In genomic region chr16:66152841-66153525, GRCh38 we compare ENCODE assay signal across 20 cellular contexts.
DNase-seq lines count a peak whose midpoint lies in the region; ATAC-seq, FAIRE-seq and TF ChIP-seq lines count a peak whose summit lies in the region.
"Had no signal": no experiment of that assay in that cellular context is flagged by ENCODE, and none has a peak within 500 bp of the region (broad histone marks: within the 10 kb centered on the region; RNA-seq: fewer than 3 reads in every experiment).

No MANE protein-coding gene starts in this region.

- no peaks in the 10 kb centered on the region for H4K20me1 ChIP-seq in IMR-90 (ENCODE audit: insufficient read depth, low read length)

- H4K91ac ChIP-seq in IMR-90 (ENCODE audit: insufficient read depth, low read depth, low read length): peak overlapping the region; percentile 99

- CTCF ChIA-PET in AG04449 (lab: Yijun Ruan, JAX) (interaction anchor here (0.8 to 0.9 kb wide), 2 partner anchors 16 to 119 kb away, joined by 3 read pairs; no protein-coding TSS in a partner anchor), IMR-90 (lab: Yijun Ruan, JAX) (interaction anchor here (1.0 kb wide), 1 partner anchor 114 kb away, joined by 3 read pairs; no protein-coding TSS in a partner anchor)

- H4K8ac ChIP-seq in IMR-90 (ENCODE audit: low read depth in 2 of 2, low read length in 2 of 2): peak overlapping the region; percentile 83 to 95

- H3K4me3 ChIP-seq in AG04449 (ENCODE audit: low read depth, low read length) (no peak overlapping the region), IMR-90 (ENCODE audit: insufficient read depth, low read depth, low read length) (no peak overlapping the region)
- H3K4me3 ChIP-seq: gastrocnemius medialis, mucosa of descending colon, thyroid gland had no signal

- H3K56ac ChIP-seq in IMR-90 (ENCODE audit: extremely low read depth, insufficient read depth, low read length): peak overlapping the region; percentile 93

- H3K4me2 ChIP-seq in IMR-90 (ENCODE audit: low read depth, low read length): peak overlapping the region; percentile 8; the same call in 1 of the 2 replicates

- H3K23ac ChIP-seq in IMR-90 (ENCODE audit: low read depth, low read length): peak overlapping the region; percentile 57

- dilution Hi-C loops in IMR-90 (cut with HindIII; ENCODE audit: low sequenced_read_pairs, unreplicated experiment): no loop called here

- peak overlapping the region; percentile 100 for H2BK120ac ChIP-seq in IMR-90 (ENCODE audit: low read depth, low read length)

- H3K9me3 ChIP-seq in IMR-90 (ENCODE audit: control insufficient read depth, insufficient read depth, low read length): no peaks in the 10 kb centered on the region
- H3K9me3 ChIP-seq: gastrocnemius medialis, mucosa of descending colon, thyroid gland had no signal

- H2AK9ac ChIP-seq in IMR-90 (replicated peaks; ENCODE audit: low read depth, low read length, poor library complexity): peak overlapping the region; percentile 79

- H3K27ac Mint-ChIP-seq in nephron: peak overlapping the region; percentile 71 to 93 (median 73)
- H3K27ac Mint-ChIP-seq: activated CD8-positive, alpha-beta T cell treated with anti-CD3 and anti-CD28 coated beads for 36 hours; activated T-helper 2 cell treated with anti-CD3 and anti-CD28 coated beads, Interferon-gamma antibody, Interleukin-2, Interleukin-4, amounts not matched to agents 10 μg/mL and 5 μg/mL and 100 μg/mL, durations not matched to agents 14 hours and 24 hours and 36 hours had no signal

- H3K18ac ChIP-seq in IMR-90 (ENCODE audit: low read depth, low read length): peak overlapping the region; percentile 97

- 0% methylated on average over 1 of the region's 4 CpGs; no CpG with 5 or more reads in 1 of the 2 experiments for WGBS in IMR-90 (ENCODE audit: extremely low coverage in 2 of 2, insufficient read length in 1 of 2), 2 experiments

- peak overlapping the region; percentile 99 for H2BK20ac ChIP-seq in IMR-90 (ENCODE audit: low read depth, low read length)

- ATAC-seq in IMR-90 (ENCODE audit: low read depth) (peak; percentile 91), GM18907 (IDR thresholded peaks at IDR 0.05; ENCODE audit: unreplicated experiment) (no peak)
- no peak for ATAC-seq in activated T-cell treated with anti-CD3 and anti-CD28 coated beads, Interleukin-2, amount 50 U/mL, for 4 hours
- ATAC-seq: activated CD8-positive, alpha-beta T cell treated with anti-CD3 and anti-CD28 coated beads for 36 hours; gastrocnemius medialis; mucosa of descending colon had no signal

- no peaks in the 10 kb centered on the region for H3K36me3 ChIP-seq in IMR-90 (ENCODE audit: control insufficient read depth, insufficient read depth, low read length)
- H3K36me3 ChIP-seq: gastrocnemius medialis, thyroid gland had no signal

- BruUV-seq in IMR-90 (replicated peaks; lab: Mats Ljungman, UMichigan): no TSS peak

- H2BK15ac ChIP-seq in IMR-90 (ENCODE audit: low read depth, low read length): peak overlapping the region; percentile 98; the same call in 2 of the 3 replicates

- peak overlapping the region; percentile 99 for H3K4ac ChIP-seq in IMR-90 (ENCODE audit: low read depth, low read length)

- intact Hi-C loops in IMR-90 (cut with micrococcal nuclease): loop anchor here (2.0 to 10.0 kb wide), 6 partner anchors 22 to 1030 kb away; partner anchors contain the start of gene CDH11

- peak overlapping the region; percentile 90 for H2BK5ac ChIP-seq in IMR-90 (ENCODE audit: low read depth, low read length, poor library complexity, severe bottlenecking)

- peak overlapping the region; percentile 100 for H2AK5ac ChIP-seq in IMR-90 (ENCODE audit: low read depth, low read length)

- peak overlapping the region; percentile 55 for H3K9ac ChIP-seq in IMR-90 (ENCODE audit: low read depth, low read length)

- peaks cover 3% of the 10 kb centered on the region for H3K27me3 Mint-ChIP-seq in nephron (ENCODE audit: low read depth)
- peaks cover 5% of the 10 kb centered on the region for H3K27me3 Mint-ChIP-seq in activated T-cell treated with anti-CD3 and anti-CD28 coated beads, Interleukin-2, amount 50 U/mL, for 4 hours (ENCODE audit: low read depth)

- TF ChIP-seq CTCF in AG04449 (IDR thresholded peaks at IDR 0.05; ENCODE audit: insufficient read depth, low read length, missing control alignments): peak; percentile 5
- TF ChIP-seq CTCF in IMR-90 (conservative IDR thresholded peaks at IDR 0.05; ENCODE audit: low read depth, low read length): no peak
- TF ChIP-seq CTCF in nephron (IDR thresholded peaks at IDR 0.05; ENCODE audit: unreplicated experiment in 3 of 3): no peak

- no peaks in the 10 kb centered on the region for H3K36me3 Mint-ChIP-seq in nephron (ENCODE audit: low read depth)
- H3K36me3 Mint-ChIP-seq in activated T-cell treated with anti-CD3 and anti-CD28 coated beads, Interleukin-2, amount 50 U/mL, for 4 hours (ENCODE audit: insufficient read depth): no peaks in the 10 kb centered on the region
- H3K36me3 Mint-ChIP-seq: brain had no signal

- FAIRE-seq in endometrium (lab: Jason Lieb, UNC): peak; percentile 59
- FAIRE-seq: A204.1 had no signal

- peak overlapping the region; percentile 96 for H4K5ac ChIP-seq in IMR-90 (ENCODE audit: low read depth, low read length)

- peaks cover 27% of the 10 kb centered on the region for H3K9me1 ChIP-seq in IMR-90 (ENCODE audit: insufficient read depth, low read length)

- H3K27ac ChIP-seq in IMR-90 (ENCODE audit: insufficient read depth, low read length): peak overlapping the region; percentile 98
- H3K27ac ChIP-seq: gastrocnemius medialis, thyroid gland had no signal

- peak overlapping the region in 1 of 3 experiments; percentile 15 for H3K4me3 Mint-ChIP-seq in nephron
- no peak overlapping the region for H3K4me3 Mint-ChIP-seq in activated T-cell treated with anti-CD3 and anti-CD28 coated beads, Interleukin-2, amount 50 U/mL, for 4 hours
- H3K4me3 Mint-ChIP-seq: activated CD8-positive, alpha-beta T cell treated with anti-CD3 and anti-CD28 coated beads for 36 hours; brain had no signal

- H3K27me3 ChIP-seq in IMR-90 (ENCODE audit: control insufficient read depth, insufficient read depth, low read length): no peaks in the 10 kb centered on the region
- H3K27me3 ChIP-seq: gastrocnemius medialis, thyroid gland had no signal

- peaks cover 83% of the 10 kb centered on the region for H3K4me1 Mint-ChIP-seq in nephron
- H3K4me1 Mint-ChIP-seq in activated T-cell treated with anti-CD3 and anti-CD28 coated beads, Interleukin-2, amount 50 U/mL, for 4 hours (ENCODE audit: low read depth): peaks cover 3% of the 10 kb centered on the region

- POLR2A ChIA-PET in AG04449 (lab: Yijun Ruan, JAX): interaction anchor here (0.6 to 1.3 kb wide), 8 partner anchors 10 to 428 kb away, joined by 3 to 6 read pairs (median 4); no protein-coding TSS in a partner anchor
- POLR2A ChIA-PET in IMR-90 (lab: Charles Lee; ENCODE audit: unreplicated experiment): interaction anchor here (0.6 to 1.4 kb wide), 3 partner anchors 23 to 1029 kb away, joined by 3 to 5 read pairs (median 3); no protein-coding TSS in a partner anchor

- no peaks in the 10 kb centered on the region for H3K9me3 Mint-ChIP-seq in nephron
- H3K9me3 Mint-ChIP-seq in activated T-cell treated with anti-CD3 and anti-CD28 coated beads, Interleukin-2, amount 50 U/mL, for 4 hours: no peaks in the 10 kb centered on the region
- H3K9me3 Mint-ChIP-seq: activated CD8-positive, alpha-beta T cell treated with anti-CD3 and anti-CD28 coated beads for 36 hours; activated T-helper 2 cell treated with anti-CD3 and anti-CD28 coated beads, Interferon-gamma antibody, Interleukin-2, Interleukin-4, amounts not matched to agents 10 μg/mL and 5 μg/mL and 100 μg/mL, durations not matched to agents 14 hours and 24 hours and 36 hours; brain had no signal

- H3K14ac ChIP-seq in IMR-90 (replicated peaks; ENCODE audit: low read depth, low read length): peak overlapping the region; percentile 92

- in situ Hi-C loops in IMR-90 (cut with MboI; ENCODE audit: low sequenced_read_pairs): no loop called here

- peaks cover 30% of the 10 kb centered on the region for H3K4me1 ChIP-seq in IMR-90 (ENCODE audit: control insufficient read depth, insufficient read depth, low read length)
- H3K4me1 ChIP-seq: gastrocnemius medialis, thyroid gland had no signal

- no peak for TF ChIP-seq RAD21 in IMR-90 (IDR thresholded peaks at IDR 0.05; ENCODE audit: low read length)

- peak; percentile 89 for DNase-seq in AG04449 (ENCODE audit: low read depth, low spot score)
- peak; percentile 89 for DNase-seq in IMR-90
- DNase-seq in activated T-cell treated with anti-CD3 and anti-CD28 coated beads, Interleukin-2, amount 50 U/mL, for 4 hours: no peak
- no peak for DNase-seq in stimulated activated CD4-positive, alpha-beta T cell treated with anti-CD3 and anti-CD28 coated beads, Interleukin-4, amount 100 ng/mL, for 4 hours
- no peak for DNase-seq in NOMO-1 treated with DMSO at 0.1 percent for 48 hours (lab: John Stamatoyannopoulos, UW; ENCODE audit: unreplicated experiment)
- DNase-seq: activated CD8-positive, alpha-beta T cell treated with anti-CD3 and anti-CD28 coated beads for 36 hours; effector CD8-positive, alpha-beta T cell; gastrocnemius medialis; H7; islet precursor cell; mucosa of descending colon; NCI-H1105; NCI-H2227 treated with DMSO at 0.1 percent for 48 hours; thyroid gland had no signal

- no peak for TF ChIP-seq POLR2A in IMR-90 (IDR thresholded peaks at IDR 0.05; ENCODE audit: low read depth, low read length)

- H2AFZ ChIP-seq in IMR-90 (replicated peaks; ENCODE audit: low read length, poor library complexity): peak overlapping the region; percentile 75

- no peaks in the 10 kb centered on the region for H3K79me1 ChIP-seq in IMR-90 (ENCODE audit: low read depth in 1 of 2, low read length in 2 of 2)

TF ChIP-seq in IMR-90, 13 proteins besides CTCF, POLR2A, EP300 and RAD21:
- 0 out of 2 replicates have a peak, but pooled peaks have one; percentile 3 for TF ChIP-seq MAFK (IDR thresholded peaks at IDR 0.05; ENCODE audit: low read depth, low read length)
- no peak for TF ChIP-seq MAZ (IDR thresholded peaks at IDR 0.05; ENCODE audit: borderline replicate concordance, low read depth, low read length)
- peak; percentile 73; the same call in 1 of the 2 replicates for TF ChIP-seq CEBPB (IDR thresholded peaks at IDR 0.05; ENCODE audit: low read depth, low read length)

Comparison
In these comparisons a context has a peak if more than half of its experiments do, and no peak if none do; other contexts are left out.
1. DNase-seq: peak in AG04449 (single experiment) and IMR-90 (single experiment); none in activated T-cell treated with anti-CD3 and anti-CD28 coated beads, Interleukin-2, amount 50 U/mL, for 4 hours (single experiment), stimulated activated CD4-positive, alpha-beta T cell treated with anti-CD3 and anti-CD28 coated beads, Interleukin-4, amount 100 ng/mL, for 4 hours (0 of 2) and NOMO-1 treated with DMSO at 0.1 percent for 48 hours (single experiment).